29 cellular contexts compared by ENCODE assay signal in genomic region chrX:9560219-9560618, GRCh38.
"Had no signal": no experiment of that assay in that cellular context is flagged by ENCODE, and none has a peak within 500 bp of the region (broad histone marks: within the 10 kb centered on the region; RNA-seq: fewer than 3 reads in every experiment).

No MANE protein-coding gene starts in this region.

- DNase-seq: activated CD4-positive, alpha-beta T cell treated with anti-CD3 and anti-CD28 coated beads, Interleukin-2, amount 10 ng/mL, durations not matched to agents 24 days and 14 days; activated CD4-positive, alpha-beta T cell treated with anti-CD3 and anti-CD28 coated beads, Interleukin-2, amount 50 U/mL, for 4 hours; activated CD8-positive, alpha-beta T cell treated with anti-CD3 and anti-CD28 coated beads for 36 hours; activated gamma-delta T cell; activated naive CD4-positive, alpha-beta T cell treated with Interleukin-2 at 50 U/mL for 16 hours; activated naive CD8-positive, alpha-beta T cell treated with anti-CD3 and anti-CD28 coated beads, Interleukin-2, amount 10 ng/mL, durations not matched to agents 7 days and 5 days; activated T-cell treated with anti-CD3 and anti-CD28 coated beads, Interleukin-2, amount 50 U/mL, for 1 hour; activated T-cell treated with anti-CD3 and anti-CD28 coated beads, Interleukin-2, amount 50 U/mL, for 72 hours; Kasumi-1; KG1; MG63; NCI-H1048; NCI-H1105 treated with DMSO at 0.1 percent for 48 hours; NCI-H1436; NCI-H1694; NCI-H1930; NCI-H2081 treated with DMSO at 0.1 percent for 48 hours; NCI-H226; NCI-H446 treated with DMSO at 0.1 percent for 48 hours; NCI-H524 treated with DMSO at 0.1 percent for 48 hours; RPMI8226; SJCRH30 had no signal

- H3K27me3 ChIP-seq: ascending aorta, cardiac muscle cell, MG63, SJCRH30 had no signal

- FAIRE-seq: TTC549 had no signal

- H3K4me1 ChIP-seq: ascending aorta had no signal

- ATAC-seq: activated CD8-positive, alpha-beta T cell treated with anti-CD3 and anti-CD28 coated beads for 36 hours; activated T-cell treated with anti-CD3 and anti-CD28 coated beads, Interleukin-2, amount 50 U/mL, for 72 hours; activated T-helper 17 cell treated with anti-CD3 and anti-CD28 coated beads, Interleukin-2, amount 50 U/mL, for 72 hours; Panc1; Right ventricle myocardium inferior had no signal

- H3K9me3 ChIP-seq: ascending aorta, MG63, SJCRH30 had no signal

- H3K36me3 ChIP-seq: ascending aorta, cardiac muscle cell, MG63 had no signal

- H3K27ac ChIP-seq: ascending aorta, cardiac muscle cell, SJCRH30, SK-N-MC had no signal

- H3K4me3 ChIP-seq: ascending aorta, cardiac muscle cell, MG63, SJCRH30, SK-N-MC had no signal
